ENCODE assay signal across 2 cellular contexts in genomic region chr14:64614214-64614613, GRCh38.
TF ChIP-seq lines count a peak whose summit lies in the region.

No MANE protein-coding gene starts in this region.

TF ChIP-seq in SK-N-SH, 30 proteins besides CTCF, POLR2A, EP300 and RAD21 (continued from another document):
- TF ChIP-seq REST (IDR thresholded peaks at IDR 0.05; ENCODE audit: low read depth, low read length) (no peak), FOSL2 (IDR thresholded peaks at IDR 0.05; ENCODE audit: borderline replicate concordance, low read depth) (no peak), JUND (IDR thresholded peaks at IDR 0.05) (no peak), EZH2phosphoT487 (IDR thresholded peaks at IDR 0.05; ENCODE audit: borderline replicate concordance, low read depth) (no peak), USF2 (IDR thresholded peaks at IDR 0.05; ENCODE audit: borderline replicate concordance, low read depth, low read length) (no peak), YY1 (IDR thresholded peaks at IDR 0.05; ENCODE audit: low read depth) (no peak), FOXJ3 (CRISPR knock-in tag; IDR thresholded peaks at IDR 0.05) (no peak), MXI1 (IDR thresholded peaks at IDR 0.05; ENCODE audit: low read depth, low read length) (no peak), RXRA (IDR thresholded peaks at IDR 0.05; ENCODE audit: borderline replicate concordance, low read depth) (no peak), SIN3A (IDR thresholded peaks at IDR 0.05; ENCODE audit: borderline replicate concordance, low read depth, low read length) (no peak)

TF ChIP-seq in SK-N-SH treated with all-trans-retinoic acid at 6 μM for 48 hours, 23 proteins besides CTCF, POLR2A, EP300 and RAD21 (continued from another document):
- TF ChIP-seq POU6F1 (CRISPR knock-in tag; IDR thresholded peaks at IDR 0.05; ENCODE audit: borderline replicate concordance, low read depth) (no peak), ZNF70 (CRISPR knock-in tag; IDR thresholded peaks at IDR 0.05) (no peak), OSR1 (CRISPR knock-in tag; IDR thresholded peaks at IDR 0.05) (no peak), ZFP3 (CRISPR knock-in tag; IDR thresholded peaks at IDR 0.05) (no peak), ARNTL (CRISPR knock-in tag; IDR thresholded peaks at IDR 0.05; ENCODE audit: borderline replicate concordance, low read depth) (no peak)
